10 cellular contexts compared by ENCODE assay signal in the genomic region with DNA sequence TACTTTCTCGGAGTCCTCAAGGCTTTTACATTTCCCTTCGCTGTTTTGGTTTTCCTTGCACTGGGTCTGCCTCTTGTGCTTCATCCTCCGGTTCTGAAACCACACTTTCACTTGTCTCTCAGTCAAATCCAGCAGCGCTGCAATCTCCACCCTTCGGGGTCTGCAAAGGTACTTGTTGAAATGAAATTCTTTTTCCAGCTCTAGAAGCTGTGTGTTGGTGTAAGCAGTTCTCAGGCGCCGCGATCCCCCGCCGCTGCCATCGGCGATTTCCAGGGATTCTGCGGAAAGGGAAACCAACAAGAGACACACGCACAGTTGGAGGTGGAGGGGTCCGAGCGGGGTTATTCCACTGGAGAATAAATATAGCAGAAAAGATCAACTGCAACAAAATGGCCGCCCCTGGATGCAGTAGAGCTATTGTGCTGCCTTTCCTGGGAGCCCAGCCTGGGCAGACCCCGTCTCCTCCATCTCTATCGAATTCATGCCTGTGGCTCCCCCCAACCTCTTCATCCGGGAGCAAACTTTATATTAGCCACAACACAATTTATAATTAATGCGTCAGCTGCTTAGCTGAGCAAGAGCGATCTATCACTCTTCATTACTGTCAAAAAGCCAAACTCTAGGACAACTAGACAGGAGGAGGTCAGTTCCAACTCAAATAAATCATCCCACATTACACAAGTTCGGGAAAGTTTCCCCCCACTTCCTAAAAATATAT. TPM values are rescaled to one million over a fixed set of nuclear protein-coding genes. Genes with fewer than 3 reads are reported as not detected.
DNase-seq lines count a peak whose midpoint lies in the region; ATAC-seq and TF ChIP-seq lines count a peak whose summit lies in the region.
"Had no signal": no experiment of that assay in that cellular context is flagged by ENCODE, and none has a peak within 500 bp of the region (broad histone marks: within the 10 kb centered on the region; RNA-seq: fewer than 3 reads in every experiment).

No MANE protein-coding gene starts in this region.

- H3K9ac ChIP-seq in mucosa of stomach (ENCODE audit: low read length), result peak overlapping the region; percentile 86

- DNase-seq in heart left ventricle (no peak), right atrium auricular region (ENCODE audit: low spot score) (no peak), epithelial cell of proximal tubule (ENCODE audit: low read depth) (no peak), upper lobe of right lung (no peak), substantia nigra (lab: John Stamatoyannopoulos, UW) (no peak), iPS-NIHi7 (ENCODE audit: extremely low spot score) (no peak)
- DNase-seq: effector CD8-positive, alpha-beta T cell; NCI-H146 had no signal

- H3K4me3 ChIP-seq in heart left ventricle, result peak overlapping the region in 10 of 12 donors; percentile 1 to 43 (median 26)
- peak overlapping the region in 1 of 2 donors; percentile 32 for H3K4me3 ChIP-seq in right atrium auricular region
- peak overlapping the region; percentile 53 for H3K4me3 ChIP-seq in epithelial cell of proximal tubule (ENCODE audit: low read depth, low read length)
- peak overlapping the region; percentile 61 for H3K4me3 ChIP-seq in mucosa of stomach (ENCODE audit: low read length)
- peak overlapping the region; percentile 91 for H3K4me3 ChIP-seq in upper lobe of right lung

- H3K27ac ChIP-seq in heart left ventricle (peak overlapping the region in 8 of 12 donors; percentile 10 to 93 (median 46)), right atrium auricular region (peak overlapping the region in 1 of 2 donors; percentile 33), upper lobe of right lung (peak overlapping the region; percentile 91), substantia nigra (ENCODE audit: low read depth, low read length, poor library complexity, severe bottlenecking) (no peak overlapping the region)

- intact Hi-C loops in heart left ventricle (cut with DNase I) (no loop called here), upper lobe of right lung (cut with DNase I) (loop anchor here (10.0 kb wide), 1 partner anchor 247 kb away; no protein-coding TSS in a partner anchor)

- 10 to 17% (median 14%) methylated on average over 23 of the region's 23 CpGs for WGBS in heart left ventricle, 4 donors

- H3K27me3 ChIP-seq in heart left ventricle (peaks cover 67 to 100% (median 98%) of the 10 kb centered on the region in 9 donors), right atrium auricular region (peaks cover 37 to 70% of the 10 kb centered on the region in 2 donors), mucosa of stomach (ENCODE audit: control insufficient read depth, insufficient read depth, low read length) (no peaks in the 10 kb centered on the region), upper lobe of right lung (peaks cover 20% of the 10 kb centered on the region)

- peaks cover 0 to 44% (median 12%) of the 10 kb centered on the region in 12 donors for H3K4me1 ChIP-seq in heart left ventricle
- peaks cover 0 to 42% of the 10 kb centered on the region in 2 donors for H3K4me1 ChIP-seq in right atrium auricular region
- peaks cover 51% of the 10 kb centered on the region for H3K4me1 ChIP-seq in mucosa of stomach (ENCODE audit: control insufficient read depth, insufficient read depth, low read length)
- H3K4me1 ChIP-seq in upper lobe of right lung, result peaks cover 17% of the 10 kb centered on the region

- H3K9me3 ChIP-seq in heart left ventricle, result no peaks in the 10 kb centered on the region
- H3K9me3 ChIP-seq in right atrium auricular region, result no peaks in the 10 kb centered on the region
- H3K9me3 ChIP-seq in mucosa of stomach (ENCODE audit: control insufficient read depth, low read length), result no peaks in the 10 kb centered on the region
- no peaks in the 10 kb centered on the region for H3K9me3 ChIP-seq in upper lobe of right lung

- TF ChIP-seq CTCF in heart left ventricle (IDR thresholded peaks at IDR 0.05), result no peak
- no peak for TF ChIP-seq CTCF in right atrium auricular region (IDR thresholded peaks at IDR 0.05)
- TF ChIP-seq CTCF in epithelial cell of proximal tubule (conservative IDR thresholded peaks at IDR 0.05; ENCODE audit: low read depth, low read length), result no peak
- no peak for TF ChIP-seq CTCF in upper lobe of right lung (IDR thresholded peaks at IDR 0.05)

- ATAC-seq in heart left ventricle (no peak), upper lobe of right lung (no peak), HG03159 (IDR thresholded peaks at IDR 0.05; ENCODE audit: unreplicated experiment) (no peak)

- no peak for TF ChIP-seq POLR2A in heart left ventricle (IDR thresholded peaks at IDR 0.05)

- no peaks in the 10 kb centered on the region for H3K36me3 ChIP-seq in heart left ventricle
- H3K36me3 ChIP-seq in right atrium auricular region, result no peaks in the 10 kb centered on the region
- no peaks in the 10 kb centered on the region for H3K36me3 ChIP-seq in mucosa of stomach (ENCODE audit: control insufficient read depth, insufficient read depth, low read length)
- H3K36me3 ChIP-seq in upper lobe of right lung, result no peaks in the 10 kb centered on the region

RNA-seq across cellular contexts. Expression of a gene that starts 1.1 kb away (rescaled TPM):
- under 1 TPM in 2 of 9 donors, not detected in 7; 0.14 to 0.57 TPM for total RNA-seq in heart left ventricle
- polyA plus RNA-seq in heart left ventricle, result under 1 TPM in 1 of 2 donors, not detected in 1; 0.03 TPM
- under 1 TPM; 0.16 to 0.33 TPM for total RNA-seq in right atrium auricular region
- 0.69 and 2.0 TPM in 2 replicates for total RNA-seq in epithelial cell of proximal tubule
- 2.1 TPM for total RNA-seq in upper lobe of right lung

RNA-seq across cellular contexts. Expression of a gene that starts 5.5 kb away (rescaled TPM):
- total RNA-seq in heart left ventricle, result under 1 TPM in 3 of 9 donors, not detected in 6; 0.12 to 0.66 (median 0.59) TPM
- polyA plus RNA-seq in heart left ventricle, result under 1 TPM in 1 of 2 donors, not detected in 1; 0.07 TPM
- total RNA-seq in right atrium auricular region, result under 1 TPM in 1 of 2 donors, not detected in 1; 0.20 TPM
- 5.7 and 7.1 TPM in 2 replicates for total RNA-seq in epithelial cell of proximal tubule
- total RNA-seq in upper lobe of right lung, result 0.75 TPM

RNA-seq across cellular contexts. Expression of a gene that starts 29.2 kb away (rescaled TPM):
- total RNA-seq in heart left ventricle, result 1 to 10 TPM in 3 of 9 donors, under 1 TPM in 5, not detected in 1; 0.23 to 2.6 (median 0.88) TPM
- under 1 TPM; 0.50 to 0.69 TPM for polyA plus RNA-seq in heart left ventricle
- total RNA-seq in right atrium auricular region, result 1 to 10 TPM in 1 of 2 donors, under 1 TPM in 1; 0.59 to 1.2 TPM
- total RNA-seq in epithelial cell of proximal tubule, result 9.2 and 14.6 TPM in 2 replicates
- total RNA-seq in upper lobe of right lung, result 7.1 TPM

RNA-seq across cellular contexts. Expression of a gene that starts 42.1 kb away (rescaled TPM):
- total RNA-seq in heart left ventricle, result 1 to 10 TPM in 1 of 9 donors, under 1 TPM in 2, not detected in 6; 0.28 to 2.8 (median 0.44) TPM
- under 1 TPM in 1 of 2 donors, not detected in 1; 0.07 TPM for polyA plus RNA-seq in heart left ventricle
- total RNA-seq in right atrium auricular region, result under 1 TPM; 0.24 to 0.96 TPM
- total RNA-seq in epithelial cell of proximal tubule, result 20.1 and 47.6 TPM in 2 replicates
- 16.0 TPM for total RNA-seq in upper lobe of right lung

RNA-seq across cellular contexts. Expression of a gene that starts 46.2 kb away (rescaled TPM):
- not detected for total RNA-seq in heart left ventricle
- polyA plus RNA-seq in heart left ventricle, result not detected
- total RNA-seq in right atrium auricular region, result not detected
- 5.7 and 11.8 TPM in 2 replicates for total RNA-seq in epithelial cell of proximal tubule
- total RNA-seq in upper lobe of right lung, result 6.5 TPM
